In genomic region chr16:75479421-75479990, GRCh38 we compare ENCODE assay signal across 9 cellular contexts. TPM values are rescaled to one million over a fixed set of nuclear protein-coding genes. Genes with fewer than 3 reads are reported as not detected.
"Had no signal": no experiment of that assay in that cellular context is flagged by ENCODE, and none has a peak within 500 bp of the region (broad histone marks: within the 10 kb centered on the region; RNA-seq: fewer than 3 reads in every experiment).

No MANE protein-coding gene starts in this region.

- H3K4me1 ChIP-seq: HAP-1 had no signal

- H3K4me3 Mint-ChIP-seq: HFFc6, IgD-negative memory B cell had no signal

- H3K9me3 Mint-ChIP-seq: HFFc6 had no signal

- H3K4me3 ChIP-seq: GM23248, HAP-1 had no signal

- H3K9me3 ChIP-seq: HAP-1 had no signal

- H3K36me3 ChIP-seq: HAP-1 had no signal

- ATAC-seq: HCT116 had no signal

- H3K4me1 Mint-ChIP-seq: IgD-negative memory B cell had no signal

- H3K27ac Mint-ChIP-seq: HFFc6, IgD-negative memory B cell had no signal

- H3K27ac ChIP-seq: GM23248, HL-60 had no signal

- DNase-seq: GM23248, GOT3, H7, HFFc6 had no signal

RNA-seq across cellular contexts. Expression of gene CHST6, which starts 15.7 kb away (rescaled TPM):
- total RNA-seq: HT-29 had no signal

RNA-seq across cellular contexts. Expression of gene CHST5, which starts 56.4 kb away (rescaled TPM):
- total RNA-seq: GM23248, HFFc6 had no signal
- polyA plus RNA-seq: GM23248, IgD-negative memory B cell had no signal
